ENCODE assay signal across 21 cellular contexts in the genomic region with DNA sequence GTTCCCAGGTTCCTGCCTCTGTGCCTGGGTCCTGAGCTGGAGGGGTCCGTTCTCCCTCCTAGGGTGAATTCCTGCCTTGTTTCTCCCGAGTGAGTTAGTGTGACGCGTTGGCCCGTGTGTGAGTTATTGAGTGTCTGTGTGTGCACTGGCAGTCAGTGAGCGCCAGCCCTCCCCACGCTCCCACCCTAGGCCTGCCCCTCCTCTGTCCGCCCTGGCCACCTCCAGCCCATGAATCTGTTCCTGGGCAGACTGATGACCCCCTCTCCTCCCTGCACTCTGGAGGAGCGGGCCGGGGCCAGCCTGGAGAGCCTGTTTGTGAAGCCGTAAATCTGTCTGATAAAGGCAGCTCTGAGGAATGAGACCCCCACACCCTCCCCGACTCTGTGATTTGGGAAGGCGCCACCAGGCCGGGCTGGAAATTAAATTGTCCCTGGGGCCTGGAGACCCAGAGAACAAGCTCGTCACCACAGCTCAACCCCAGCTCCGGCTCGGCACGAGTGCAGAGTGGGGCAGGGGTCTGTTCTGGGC. TPM values are rescaled to one million over a fixed set of nuclear protein-coding genes. Genes with fewer than 3 reads are reported as not detected.
"Had no signal": no experiment of that assay in that cellular context is flagged by ENCODE, and none has a peak within 500 bp of the region (broad histone marks: within the 10 kb centered on the region; RNA-seq: fewer than 3 reads in every experiment).

No MANE protein-coding gene starts in this region.

- H3K4me1 ChIP-seq: lower lobe of right lung, psoas muscle had no signal

- H3K9me3 Mint-ChIP-seq: activated T-helper 1 cell treated with anti-CD3 and anti-CD28 coated beads, Interleukin-12 subunit alpha, Interleukin-12 subunit beta, Interleukin-2, Interleukin-4 antibody, amounts not matched to agents 30 ng/mL and 10 ng/mL and 1 ng/mL, durations not matched to agents 14 hours and 24 hours and 36 hours; effector memory CD8-positive, alpha-beta T cell; naive thymus-derived CD4-positive, alpha-beta T cell; stimulated activated memory B cell treated with anti-CD40 and anti-IgM and Interleukin-4, amounts not matched to agents 10 μg/mL and 1 μg/mL and 100 μg/mL, for 72 hours; T-cell had no signal

- DNase-seq: activated CD4-positive, CD25-positive, alpha-beta regulatory T cell treated with anti-CD3 and anti-CD28 coated beads, Interleukin-2, amount 50 U/mL, for 72 hours; activated naive CD4-positive, alpha-beta T cell treated with Interleukin-2 at 50 U/mL for 16 hours; anterior cingulate cortex; dermis blood vessel endothelial cell; effector memory CD8-positive, alpha-beta T cell; foreskin melanocyte; head of caudate nucleus; left cardiac atrium; lower lobe of right lung; naive thymus-derived CD4-positive, alpha-beta T cell; psoas muscle; sigmoid colon; spleen; T-cell; T1000 had no signal

- FAIRE-seq: urothelium cell line had no signal

- H3K4me1 Mint-ChIP-seq: naive thymus-derived CD4-positive, alpha-beta T cell; stimulated activated memory B cell treated with anti-CD40 and anti-IgM and Interleukin-4, amounts not matched to agents 10 μg/mL and 1 μg/mL and 100 μg/mL, for 72 hours; T-cell had no signal

- H3K4me3 ChIP-seq: lower lobe of right lung, psoas muscle, sigmoid colon, spleen had no signal

- H3K4me3 Mint-ChIP-seq: activated T-helper 1 cell treated with anti-CD3 and anti-CD28 coated beads, Interleukin-12 subunit alpha, Interleukin-12 subunit beta, Interleukin-2, Interleukin-4 antibody, amounts not matched to agents 30 ng/mL and 10 ng/mL and 1 ng/mL, durations not matched to agents 14 hours and 24 hours and 36 hours; effector memory CD8-positive, alpha-beta T cell; naive thymus-derived CD4-positive, alpha-beta T cell; stimulated activated memory B cell treated with anti-CD40 and anti-IgM and Interleukin-4, amounts not matched to agents 10 μg/mL and 1 μg/mL and 100 μg/mL, for 72 hours; T-cell had no signal

- H3K27ac ChIP-seq: epithelial cell of prostate, lower lobe of right lung, psoas muscle, spleen had no signal

- H3K27ac Mint-ChIP-seq: activated T-helper 1 cell treated with anti-CD3 and anti-CD28 coated beads, Interleukin-12 subunit alpha, Interleukin-12 subunit beta, Interleukin-2, Interleukin-4 antibody, amounts not matched to agents 30 ng/mL and 10 ng/mL and 1 ng/mL, durations not matched to agents 14 hours and 24 hours and 36 hours; effector memory CD8-positive, alpha-beta T cell; naive thymus-derived CD4-positive, alpha-beta T cell; stimulated activated memory B cell treated with anti-CD40 and anti-IgM and Interleukin-4, amounts not matched to agents 10 μg/mL and 1 μg/mL and 100 μg/mL, for 72 hours; T-cell had no signal

- H3K36me3 Mint-ChIP-seq: T-cell had no signal

- H3K9me3 ChIP-seq: lower lobe of right lung, psoas muscle, sigmoid colon, spleen had no signal

- H3K27me3 Mint-ChIP-seq: effector memory CD8-positive, alpha-beta T cell; naive thymus-derived CD4-positive, alpha-beta T cell; T-cell had no signal

- H3K27me3 ChIP-seq: sigmoid colon had no signal

- ATAC-seq: effector memory CD8-positive, alpha-beta T cell; left cardiac atrium; lower lobe of right lung; naive thymus-derived CD4-positive, alpha-beta T cell; psoas muscle; stimulated activated memory B cell treated with anti-CD40 and anti-IgM and Interleukin-4, amounts not matched to agents 10 μg/mL and 1 μg/mL and 100 μg/mL, for 72 hours; T-cell had no signal

RNA-seq across cellular contexts. Expression of a gene that starts 35.2 kb away (rescaled TPM):
- total RNA-seq: activated CD8-positive, alpha-beta memory T cell treated with anti-CD3 and anti-CD28 coated beads for 36 hours; activated T-helper 1 cell treated with anti-CD3 and anti-CD28 coated beads, Interleukin-12 subunit alpha, Interleukin-12 subunit beta, Interleukin-2, Interleukin-4 antibody, amounts not matched to agents 30 ng/mL and 10 ng/mL and 1 ng/mL, durations not matched to agents 14 hours and 24 hours and 36 hours; dermis blood vessel endothelial cell; fibroblast of lung; left cardiac atrium; lower lobe of right lung; psoas muscle; sigmoid colon had no signal
- polyA plus RNA-seq: fibroblast of lung, psoas muscle had no signal

RNA-seq across cellular contexts. Expression of a gene that starts 35.7 kb away (rescaled TPM):
- total RNA-seq: fibroblast of lung had no signal
- polyA plus RNA-seq: fibroblast of lung had no signal
